ENCODE assay signal across 6 cellular contexts in the genomic region with DNA sequence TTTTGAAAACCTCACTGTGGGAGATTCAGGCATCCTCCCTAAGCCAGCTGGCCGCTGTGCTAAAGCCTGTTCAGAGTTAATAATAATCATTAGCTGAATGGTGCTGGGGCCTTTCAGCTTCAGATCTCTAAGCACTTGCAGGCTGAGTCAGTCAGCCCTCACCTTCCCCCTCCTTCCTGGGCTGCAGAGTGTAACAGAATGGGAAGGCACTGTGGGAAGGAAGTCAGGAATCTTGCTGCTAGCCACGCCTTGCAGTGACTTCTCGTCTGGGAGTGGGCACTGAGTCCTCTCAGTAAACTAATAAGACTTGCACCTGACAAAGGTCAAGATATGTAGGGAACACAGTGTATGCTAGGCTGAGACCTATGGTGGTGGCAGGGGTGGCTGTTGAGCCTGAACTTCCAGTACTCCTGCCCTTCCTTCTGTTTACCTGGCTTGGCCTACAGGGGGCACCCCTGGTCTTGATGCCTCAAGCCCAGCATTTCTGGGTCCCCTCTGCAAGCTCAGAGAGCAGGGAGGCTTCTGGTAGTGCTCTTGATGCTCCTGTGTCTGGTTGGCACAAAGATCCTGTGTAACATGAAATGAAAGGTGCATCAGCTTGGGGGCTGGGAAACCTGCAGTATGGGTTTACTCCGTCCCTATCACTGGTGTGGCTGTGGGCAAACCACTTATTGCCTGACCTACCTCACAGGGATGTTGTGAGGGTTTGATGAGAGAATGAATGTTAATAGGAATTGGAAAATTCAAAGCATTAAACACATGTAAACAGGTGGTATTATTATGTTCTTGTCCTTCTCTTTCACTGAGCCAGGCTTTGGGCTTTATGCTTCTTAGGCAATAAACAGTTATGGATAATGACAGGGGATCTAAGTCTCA. TPM values are rescaled to one million over a fixed set of nuclear protein-coding genes. Genes with fewer than 3 reads are reported as not detected.
DNase-seq lines count a peak whose midpoint lies in the region; ATAC-seq and TF ChIP-seq lines count a peak whose summit lies in the region.

No MANE protein-coding gene starts in this region.

- H3K9ac ChIP-seq in IMR-90 (ENCODE audit: low read depth, low read length), result no peak overlapping the region

- peak overlapping the region; percentile 73; the same call in 1 of the 2 replicates for H2BK20ac ChIP-seq in IMR-90 (ENCODE audit: low read depth, low read length)

- H3K18ac ChIP-seq in IMR-90 (ENCODE audit: low read depth, low read length), result no peak overlapping the region

- H3K36me3 ChIP-seq in IMR-90 (ENCODE audit: control insufficient read depth, insufficient read depth, low read length) (peaks cover 13% of the 10 kb centered on the region), hepatocyte (replicated peaks; ENCODE audit: insufficient read depth, low read depth) (no peaks in the 10 kb centered on the region), upper lobe of right lung (peaks cover 14% of the 10 kb centered on the region)

- no peak overlapping the region for H3K23ac ChIP-seq in IMR-90 (ENCODE audit: low read depth, low read length)

- H3K4me2 ChIP-seq in IMR-90 (ENCODE audit: low read depth, low read length) (peak overlapping the region; percentile 19; the same call in 1 of the 2 replicates), hepatocyte (no peak overlapping the region)

- peaks cover 90% of the 10 kb centered on the region for H3K4me1 Mint-ChIP-seq in activated CD8-positive, alpha-beta T cell treated with anti-CD3 and anti-CD28 coated beads, Interleukin-2, amount 10 ng/mL, durations not matched to agents 7 days and 5 days (ENCODE audit: low read depth)

- H3K4me3 ChIP-seq in AG10803 (ENCODE audit: low read length), result no peak overlapping the region
- no peak overlapping the region for H3K4me3 ChIP-seq in IMR-90 (ENCODE audit: insufficient read depth, low read depth, low read length)
- H3K4me3 ChIP-seq in hepatocyte, result no peak overlapping the region
- H3K4me3 ChIP-seq in upper lobe of right lung, result no peak overlapping the region

- peaks cover 57% of the 10 kb centered on the region for H3K36me3 Mint-ChIP-seq in activated CD8-positive, alpha-beta T cell treated with anti-CD3 and anti-CD28 coated beads, Interleukin-2, amount 10 ng/mL, durations not matched to agents 7 days and 5 days (ENCODE audit: low read depth)

- no peak overlapping the region for H3K56ac ChIP-seq in IMR-90 (ENCODE audit: extremely low read depth, insufficient read depth, low read length)

- ATAC-seq in IMR-90 (ENCODE audit: low read depth) (peak; percentile 73), upper lobe of right lung (peak; percentile 79)
- peak; percentile 35 for ATAC-seq in activated CD8-positive, alpha-beta T cell treated with anti-CD3 and anti-CD28 coated beads, Interleukin-2, amount 10 ng/mL, durations not matched to agents 7 days and 5 days

- peak overlapping the region; percentile 76 for H2AK9ac ChIP-seq in IMR-90 (replicated peaks; ENCODE audit: low read depth, low read length, poor library complexity)

- H3K27me3 ChIP-seq in IMR-90 (ENCODE audit: control insufficient read depth, insufficient read depth, low read length) (no peaks in the 10 kb centered on the region), hepatocyte (no peaks in the 10 kb centered on the region), upper lobe of right lung (no peaks in the 10 kb centered on the region)

- peak overlapping the region; percentile 18 for H2AFZ ChIP-seq in IMR-90 (replicated peaks; ENCODE audit: low read length, poor library complexity)
- H2AFZ ChIP-seq in hepatocyte, result no peak overlapping the region

- H3K4me1 ChIP-seq in IMR-90 (ENCODE audit: control insufficient read depth, insufficient read depth, low read length) (peaks cover 27% of the 10 kb centered on the region), hepatocyte (ENCODE audit: insufficient read depth) (peaks cover 2% of the 10 kb centered on the region), upper lobe of right lung (peaks cover 49% of the 10 kb centered on the region)

- peak overlapping the region; percentile 68; the same call in 1 of the 2 replicates for H2BK120ac ChIP-seq in IMR-90 (ENCODE audit: low read depth, low read length)

- peak overlapping the region; percentile 2 for H3K4me3 Mint-ChIP-seq in activated CD8-positive, alpha-beta T cell treated with anti-CD3 and anti-CD28 coated beads, Interleukin-2, amount 10 ng/mL, durations not matched to agents 7 days and 5 days

- no peak for TF ChIP-seq POLR2A in IMR-90 (IDR thresholded peaks at IDR 0.05; ENCODE audit: low read depth, low read length)

- peak overlapping the region; percentile 9 for H2BK5ac ChIP-seq in IMR-90 (ENCODE audit: low read depth, low read length, poor library complexity, severe bottlenecking)

- dilution Hi-C loops in IMR-90 (cut with HindIII; ENCODE audit: low sequenced_read_pairs, unreplicated experiment), result no loop called here

- WGBS in IMR-90 (ENCODE audit: extremely low coverage in 2 of 2, insufficient read length in 1 of 2), 2 experiments, result no CpG with 5 or more reads among the region's 4 CpGs
- 74% methylated on average over 4 of the region's 4 CpGs for WGBS in hepatocyte (ENCODE audit: low lambda C conversion rate, missing lambda C conversion rate)

- no peak overlapping the region for H4K91ac ChIP-seq in IMR-90 (ENCODE audit: insufficient read depth, low read depth, low read length)

- no peaks in the 10 kb centered on the region for H3K9me3 Mint-ChIP-seq in activated CD8-positive, alpha-beta T cell treated with anti-CD3 and anti-CD28 coated beads, Interleukin-2, amount 10 ng/mL, durations not matched to agents 7 days and 5 days (ENCODE audit: insufficient read depth)

- H3K27ac ChIP-seq in IMR-90 (ENCODE audit: insufficient read depth, low read length) (peak overlapping the region; percentile 17), hepatocyte (peak overlapping the region; percentile 66), upper lobe of right lung (peak overlapping the region; percentile 63)

- peaks cover 11% of the 10 kb centered on the region for H3K79me2 ChIP-seq in hepatocyte

- no TSS peak for BruUV-seq in IMR-90 (replicated peaks; lab: Mats Ljungman, UMichigan)

- peaks cover 23% of the 10 kb centered on the region for H3K9me1 ChIP-seq in IMR-90 (ENCODE audit: insufficient read depth, low read length)

- H2BK15ac ChIP-seq in IMR-90 (ENCODE audit: low read depth, low read length), result no peak overlapping the region

- H3K79me1 ChIP-seq in IMR-90 (ENCODE audit: low read depth in 1 of 2, low read length in 2 of 2), result peaks cover 14 to 56% of the 10 kb centered on the region in 2 experiments

- TF ChIP-seq CTCF in AG10803 (conservative IDR thresholded peaks at IDR 0.05; ENCODE audit: low read length), result peak; percentile 52
- peak; percentile 38 for TF ChIP-seq CTCF in IMR-90 (conservative IDR thresholded peaks at IDR 0.05; ENCODE audit: low read depth, low read length)
- TF ChIP-seq CTCF in hepatocyte (IDR thresholded peaks at IDR 0.05; ENCODE audit: poor library complexity), result peak; percentile 42
- TF ChIP-seq CTCF in upper lobe of right lung (IDR thresholded peaks at IDR 0.05), result peak; percentile 49

- POLR2A ChIA-PET in IMR-90 (lab: Charles Lee; ENCODE audit: unreplicated experiment), result no interaction called here
- POLR2A ChIA-PET in activated CD8-positive, alpha-beta T cell treated with anti-CD3 and anti-CD28 coated beads, Interleukin-2, amount 10 ng/mL, durations not matched to agents 7 days and 5 days (lab: Charles Lee), result interaction anchor here (0.6 kb wide), 1 partner anchor 15 kb away, joined by 3 read pairs; no protein-coding TSS in a partner anchor

- peak overlapping the region in 1 of 2 experiments; percentile 55; a peak in 2 of 4 replicates for H4K8ac ChIP-seq in IMR-90 (ENCODE audit: low read depth in 2 of 2, low read length in 2 of 2)

- peak overlapping the region; percentile 88 for H3K27ac Mint-ChIP-seq in activated CD8-positive, alpha-beta T cell treated with anti-CD3 and anti-CD28 coated beads, Interleukin-2, amount 10 ng/mL, durations not matched to agents 7 days and 5 days

- intact Hi-C loops in IMR-90 (cut with micrococcal nuclease), result no loop called here
- intact Hi-C loops in upper lobe of right lung (cut with DNase I), result no loop called here

- H4K20me1 ChIP-seq in IMR-90 (ENCODE audit: insufficient read depth, low read length), result peaks cover 13% of the 10 kb centered on the region; the same call in 1 of the 2 replicates
- H4K20me1 ChIP-seq in hepatocyte (ENCODE audit: insufficient read depth, poor library complexity, severe bottlenecking), result no peaks in the 10 kb centered on the region

- H3K27me3 Mint-ChIP-seq in activated CD8-positive, alpha-beta T cell treated with anti-CD3 and anti-CD28 coated beads, Interleukin-2, amount 10 ng/mL, durations not matched to agents 7 days and 5 days (ENCODE audit: low read depth), result no peaks in the 10 kb centered on the region

- peak overlapping the region; percentile 70; the same call in 1 of the 2 replicates for H3K4ac ChIP-seq in IMR-90 (ENCODE audit: low read depth, low read length)

- CTCF ChIA-PET in IMR-90 (lab: Yijun Ruan, JAX), result interaction anchor here (0.6 to 5.1 kb wide), 8 partner anchors 9 to 412 kb away, joined by 3 to 51 read pairs (median 5); partner anchors contain the start of gene AMIGO1
- CTCF ChIA-PET in activated CD8-positive, alpha-beta T cell treated with anti-CD3 and anti-CD28 coated beads, Interleukin-2, amount 10 ng/mL, durations not matched to agents 7 days and 5 days (lab: Charles Lee), result interaction anchor here (0.9 to 33.2 kb wide), 10 partner anchors 6 to 294 kb away, joined by 3 to 1507 read pairs (median 4); partner anchors contain the start of genes AMIGO1, ATXN7L2, CYB561D1 and GNAI3

- H4K5ac ChIP-seq in IMR-90 (ENCODE audit: low read depth, low read length), result no peak overlapping the region

- in situ Hi-C loops in IMR-90 (cut with MboI; ENCODE audit: low sequenced_read_pairs), result loop anchor here (5.0 kb wide), 1 partner anchor 32 kb away; no protein-coding TSS in a partner anchor

- peak; percentile 65 for DNase-seq in AG10803 (ENCODE audit: low read depth)
- peak; percentile 76 for DNase-seq in IMR-90
- DNase-seq in activated CD8-positive, alpha-beta T cell treated with anti-CD3 and anti-CD28 coated beads, Interleukin-2, amount 10 ng/mL, durations not matched to agents 7 days and 5 days, result peak; percentile 75
- peak; percentile 74 for DNase-seq in hepatocyte (ENCODE audit: low spot score)
- DNase-seq in upper lobe of right lung, result peak; percentile 77
- DNase-seq in cortex of kidney (lab: John Stamatoyannopoulos, UW), result no peak

- H2AK5ac ChIP-seq in IMR-90 (ENCODE audit: low read depth, low read length), result peak overlapping the region; percentile 68; the same call in 1 of the 2 replicates

- no peaks in the 10 kb centered on the region for H3K9me3 ChIP-seq in IMR-90 (ENCODE audit: control insufficient read depth, insufficient read depth, low read length)
- H3K9me3 ChIP-seq in hepatocyte (ENCODE audit: low read depth), result no peaks in the 10 kb centered on the region
- no peaks in the 10 kb centered on the region for H3K9me3 ChIP-seq in upper lobe of right lung

- no peak overlapping the region for H3K14ac ChIP-seq in IMR-90 (replicated peaks; ENCODE audit: low read depth, low read length)

- no peak for TF ChIP-seq RAD21 in IMR-90 (IDR thresholded peaks at IDR 0.05; ENCODE audit: low read length)

- H3K9me2 ChIP-seq in hepatocyte (replicated peaks; ENCODE audit: insufficient read depth), result no peaks in the 10 kb centered on the region

RNA-seq across cellular contexts. Expression of gene CYB561D1, which starts 6.0 kb away (rescaled TPM):
- 3.6 and 5.7 TPM in 2 replicates for total RNA-seq in IMR-90 (2012; rRNA removed)
- 5.6 and 8.1 TPM in 2 replicates for polyA plus RNA-seq in IMR-90 (2012; rRNA removed)
- polyA plus RNA-seq in IMR-90 (2012; cell fraction: cytosol; rRNA removed), result 2.6 and 4.6 TPM in 2 replicates
- polyA plus RNA-seq in IMR-90 (2012; cell fraction: nucleus; rRNA removed; ENCODE audit: low replicate concordance), result 9.2 and 15.0 TPM in 2 replicates
- 10 to 100 TPM; 19.0 to 19.8 TPM for total RNA-seq in activated CD8-positive, alpha-beta T cell treated with anti-CD3 and anti-CD28 coated beads, Interleukin-2, amount 10 ng/mL, durations not matched to agents 7 days and 5 days
- 6.0 and 6.5 TPM in 2 replicates for total RNA-seq in hepatocyte
- 4.8 and 5.2 TPM in 2 replicates for polyA plus RNA-seq in hepatocyte
- 13.1 TPM for total RNA-seq in upper lobe of right lung

RNA-seq across cellular contexts. Expression of gene AMIGO1, which starts 9.6 kb away (rescaled TPM):
- 1.4 and 1.6 TPM in 2 replicates for total RNA-seq in IMR-90 (2012; rRNA removed)
- 1.5 TPM in 2 replicates for polyA plus RNA-seq in IMR-90 (2012; rRNA removed)
- 0.81 and 1.1 TPM in 2 replicates for polyA plus RNA-seq in IMR-90 (2012; cell fraction: cytosol; rRNA removed)
- 0.55 and 0.70 TPM in 2 replicates for polyA plus RNA-seq in IMR-90 (2012; cell fraction: nucleus; rRNA removed; ENCODE audit: low replicate concordance)
- total RNA-seq in activated CD8-positive, alpha-beta T cell treated with anti-CD3 and anti-CD28 coated beads, Interleukin-2, amount 10 ng/mL, durations not matched to agents 7 days and 5 days, result 1 to 10 TPM; 1.6 to 2.2 TPM
- total RNA-seq in hepatocyte, result 4.1 and 4.4 TPM in 2 replicates
- polyA plus RNA-seq in hepatocyte, result 2.0 and 2.6 TPM in 2 replicates
- total RNA-seq in upper lobe of right lung, result 13.3 TPM

RNA-seq across cellular contexts. Expression of gene ATXN7L2, which starts 16.2 kb away (rescaled TPM):
- total RNA-seq in IMR-90 (2012; rRNA removed) (1.3 and 1.7 TPM in 2 replicates), hepatocyte (5.1 and 6.6 TPM in 2 replicates), upper lobe of right lung (4.6 TPM)
- polyA plus RNA-seq in IMR-90 (2012; rRNA removed) (4.8 and 6.4 TPM in 2 replicates), hepatocyte (5.3 and 9.3 TPM in 2 replicates)
- 2.5 and 3.5 TPM in 2 replicates for polyA plus RNA-seq in IMR-90 (2012; cell fraction: cytosol; rRNA removed)
- polyA plus RNA-seq in IMR-90 (2012; cell fraction: nucleus; rRNA removed; ENCODE audit: low replicate concordance), result 11.5 and 22.5 TPM in 2 replicates
- total RNA-seq in activated CD8-positive, alpha-beta T cell treated with anti-CD3 and anti-CD28 coated beads, Interleukin-2, amount 10 ng/mL, durations not matched to agents 7 days and 5 days, result 10 to 100 TPM; 10.2 to 11.6 TPM

RNA-seq across cellular contexts. Expression of gene SYPL2, which starts 33.6 kb away (rescaled TPM):
- total RNA-seq in IMR-90 (2012; rRNA removed) (under 0.01 TPM in 2 replicates), hepatocyte (2.0 and 2.1 TPM in 2 replicates), upper lobe of right lung (3.1 TPM)
- polyA plus RNA-seq in IMR-90 (2012; rRNA removed) (0.55 and 0.65 TPM in 2 replicates), hepatocyte (3.0 TPM in 2 replicates)
- 0.18 and 0.23 TPM in 2 replicates for polyA plus RNA-seq in IMR-90 (2012; cell fraction: cytosol; rRNA removed)
- polyA plus RNA-seq in IMR-90 (2012; cell fraction: nucleus; rRNA removed; ENCODE audit: low replicate concordance), result 0.46 and 0.94 TPM in 2 replicates
- not detected for total RNA-seq in activated CD8-positive, alpha-beta T cell treated with anti-CD3 and anti-CD28 coated beads, Interleukin-2, amount 10 ng/mL, durations not matched to agents 7 days and 5 days

RNA-seq across cellular contexts. Expression of gene GPR61, which starts 39.8 kb away (rescaled TPM):
- under 0.01 TPM in 1 of 2 replicates, not detected in the other for total RNA-seq in IMR-90 (2012; rRNA removed)
- polyA plus RNA-seq in IMR-90 (2012; rRNA removed), result not detected in 2 replicates
- not detected in 2 replicates for polyA plus RNA-seq in IMR-90 (2012; cell fraction: cytosol; rRNA removed)
- polyA plus RNA-seq in IMR-90 (2012; cell fraction: nucleus; rRNA removed; ENCODE audit: low replicate concordance), result 0.09 TPM in 1 of 2 replicates, not detected in the other
- total RNA-seq in activated CD8-positive, alpha-beta T cell treated with anti-CD3 and anti-CD28 coated beads, Interleukin-2, amount 10 ng/mL, durations not matched to agents 7 days and 5 days, result not detected
- 0.50 TPM in 1 of 2 replicates, not detected in the other for total RNA-seq in hepatocyte
- polyA plus RNA-seq in hepatocyte, result 0.88 and 1.1 TPM in 2 replicates
- not detected for total RNA-seq in upper lobe of right lung
